Comparison of ENCODE assay signal across 8 cellular contexts in genomic region chr19:45681391-45682015, GRCh38. TPM values are rescaled to one million over a fixed set of nuclear protein-coding genes. Genes with fewer than 3 reads are reported as not detected.
A peak's percentile ranks its signal among the peaks of the same experiment; 100 is the strongest.
DNase-seq lines count a peak whose midpoint lies in the region; ATAC-seq and TF ChIP-seq lines count a peak whose summit lies in the region.

No MANE protein-coding gene starts in this region.

- POLR2A ChIA-PET in activated CD8-positive, alpha-beta T cell treated with anti-CD3 and anti-CD28 coated beads for 36 hours (lab: Charles Lee): interaction anchor here (1.0 to 4.5 kb wide), 3 partner anchors 10 to 12 kb away, joined by 3 to 34 read pairs (median 3); partner anchors contain the start of genes QPCTL and SNRPD2

- DNase-seq in AG09309 (ENCODE audit: low read depth): no peak
- peak; percentile 80 for DNase-seq in HPDE6-E6E7 (ENCODE audit: extremely low spot score)
- peak; percentile 81 for DNase-seq in NCI-H774 (lab: John Stamatoyannopoulos, UW)
- DNase-seq in activated CD8-positive, alpha-beta T cell treated with anti-CD3 and anti-CD28 coated beads for 36 hours: peak; percentile 91
- peak; percentile 74 for DNase-seq in effector CD4-positive, alpha-beta T cell
- peak; percentile 88 for DNase-seq in medulla oblongata (ENCODE audit: extremely low spot score)
- DNase-seq in stimulated activated CD4-positive, alpha-beta T cell treated with anti-CD3 and anti-CD28 coated beads, TNF-alpha, amount 100 ng/mL, for 24 hours (ENCODE audit: low read depth in 3 of 3): peak; percentile 63 to 83 (median 73)

- peaks cover 13% of the 10 kb centered on the region for H3K36me3 Mint-ChIP-seq in activated CD8-positive, alpha-beta T cell treated with anti-CD3 and anti-CD28 coated beads for 36 hours (ENCODE audit: low read depth)

- intact Hi-C loops in activated CD8-positive, alpha-beta T cell treated with anti-CD3 and anti-CD28 coated beads for 36 hours (cut with micrococcal nuclease): no loop called here

- H3K27me3 Mint-ChIP-seq in activated CD8-positive, alpha-beta T cell treated with anti-CD3 and anti-CD28 coated beads for 36 hours: peaks cover 3% of the 10 kb centered on the region

- H3K4me1 Mint-ChIP-seq in activated CD8-positive, alpha-beta T cell treated with anti-CD3 and anti-CD28 coated beads for 36 hours (ENCODE audit: low read depth): peaks cover 17% of the 10 kb centered on the region

- peak overlapping the region; percentile 41 for H3K4me3 ChIP-seq in AG09309 (ENCODE audit: control insufficient read depth, low read depth, low read length)

- CTCF ChIA-PET in activated CD8-positive, alpha-beta T cell treated with anti-CD3 and anti-CD28 coated beads for 36 hours (lab: Charles Lee): interaction anchor here (0.9 to 9.0 kb wide), 16 partner anchors 9 to 242 kb away, joined by 3 to 101 read pairs (median 4); partner anchors contain the start of genes QPCTL and SNRPD2

- H3K9me3 Mint-ChIP-seq in activated CD8-positive, alpha-beta T cell treated with anti-CD3 and anti-CD28 coated beads for 36 hours: no peaks in the 10 kb centered on the region

- H3K27ac Mint-ChIP-seq in activated CD8-positive, alpha-beta T cell treated with anti-CD3 and anti-CD28 coated beads for 36 hours: peak overlapping the region; percentile 46

- peak; percentile 85 for TF ChIP-seq CTCF in AG09309 (IDR thresholded peaks at IDR 0.05; ENCODE audit: control insufficient read depth, insufficient read depth, low read depth, low read length, missing control alignments)
- peak; percentile 99 for TF ChIP-seq CTCF in activated CD8-positive, alpha-beta T cell treated with anti-CD3 and anti-CD28 coated beads for 36 hours (IDR thresholded peaks at IDR 0.05)

- peak overlapping the region; percentile 67 for H3K4me3 Mint-ChIP-seq in activated CD8-positive, alpha-beta T cell treated with anti-CD3 and anti-CD28 coated beads for 36 hours

- peak; percentile 82 for ATAC-seq in GM19025 (IDR thresholded peaks at IDR 0.05; ENCODE audit: low read depth, unreplicated experiment)
- ATAC-seq in activated CD8-positive, alpha-beta T cell treated with anti-CD3 and anti-CD28 coated beads for 36 hours: peak; percentile 79

RNA-seq across cellular contexts. Expression of gene SNRPD2, which starts 10.2 kb away (rescaled TPM):
- 100 to 1,000 TPM; 918 to 967 TPM for total RNA-seq in activated CD8-positive, alpha-beta T cell treated with anti-CD3 and anti-CD28 coated beads for 36 hours

RNA-seq across cellular contexts. Expression of gene QPCTL, which starts 11.0 kb away (rescaled TPM):
- 10 to 100 TPM; 31.6 to 31.7 TPM for total RNA-seq in activated CD8-positive, alpha-beta T cell treated with anti-CD3 and anti-CD28 coated beads for 36 hours

RNA-seq across cellular contexts. Expression of gene GIPR, which starts 13.5 kb away (rescaled TPM):
- total RNA-seq in activated CD8-positive, alpha-beta T cell treated with anti-CD3 and anti-CD28 coated beads for 36 hours: 1 to 10 TPM; 5.9 to 6.8 TPM

RNA-seq across cellular contexts. Expression of gene EML2, which starts 42.3 kb away (rescaled TPM):
- 100 to 1,000 TPM; 103 to 113 TPM for total RNA-seq in activated CD8-positive, alpha-beta T cell treated with anti-CD3 and anti-CD28 coated beads for 36 hours

RNA-seq across cellular contexts. Expression of gene FBXO46, which starts 49.2 kb away (rescaled TPM):
- total RNA-seq in activated CD8-positive, alpha-beta T cell treated with anti-CD3 and anti-CD28 coated beads for 36 hours: 10 to 100 TPM; 28.6 to 34.7 TPM
